In the genomic region with DNA sequence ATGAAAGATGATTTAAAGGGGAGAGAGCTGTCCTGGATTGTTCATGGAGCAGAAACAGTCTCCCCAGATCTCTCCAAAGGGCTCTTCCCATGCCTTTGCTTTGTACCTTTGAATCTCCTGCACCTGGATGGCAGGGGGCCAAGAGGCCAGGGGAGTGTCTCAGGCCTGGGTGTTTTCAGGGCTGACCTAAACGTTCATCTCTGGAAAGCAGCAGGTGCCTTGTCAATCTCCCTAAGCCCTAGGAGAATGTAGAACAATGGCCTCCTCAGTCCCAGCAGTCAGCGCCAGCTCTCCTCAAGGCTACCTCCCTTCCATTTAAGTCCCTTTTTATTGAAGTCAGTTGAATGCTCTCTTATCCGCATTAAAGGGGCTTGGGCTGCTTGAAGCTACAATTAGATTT, we compare ENCODE assay signal across 11 cellular contexts. TPM values are rescaled to one million over a fixed set of nuclear protein-coding genes. Genes with fewer than 3 reads are reported as not detected.
DNase-seq lines count a peak whose midpoint lies in the region; ATAC-seq, FAIRE-seq and TF ChIP-seq lines count a peak whose summit lies in the region.
"Had no signal": no experiment of that assay in that cellular context is flagged by ENCODE, and none has a peak within 500 bp of the region (broad histone marks: within the 10 kb centered on the region; RNA-seq: fewer than 3 reads in every experiment).

No MANE protein-coding gene starts in this region.

- H3K79me2 ChIP-seq in mesendoderm (ENCODE audit: control insufficient read depth, insufficient read depth, low read length), result no peaks in the 10 kb centered on the region

- H3K27ac ChIP-seq in WERI-Rb-1 (peak overlapping the region; percentile 58), mesendoderm (ENCODE audit: low read depth, low read length) (no peak overlapping the region)
- H3K27ac ChIP-seq: neutrophil had no signal

- no peaks in the 10 kb centered on the region for H3K4me1 ChIP-seq in mesendoderm (ENCODE audit: control insufficient read depth, low read depth, low read length)

- no peak overlapping the region for H4K5ac ChIP-seq in mesendoderm (ENCODE audit: low read length)

- H2AK5ac ChIP-seq in mesendoderm (ENCODE audit: low read length), result no peak overlapping the region

- no peak overlapping the region for H3K4ac ChIP-seq in mesendoderm (ENCODE audit: low read depth, low read length)

- no peak overlapping the region for H2BK15ac ChIP-seq in mesendoderm (replicated peaks; ENCODE audit: low read depth)

- H4K8ac ChIP-seq in mesendoderm (ENCODE audit: low read depth, low read length), result no peak overlapping the region

- peak; percentile 40 for FAIRE-seq in GM12892 (lab: Jason Lieb, UNC)

- no peaks in the 10 kb centered on the region for H3K9me3 ChIP-seq in WERI-Rb-1 (ENCODE audit: severe bottlenecking)
- H3K9me3 ChIP-seq: Caco-2, neutrophil had no signal

- peak; percentile 4; the same call in 1 of the 2 replicates for TF ChIP-seq RAD21 in Ishikawa (IDR thresholded peaks at IDR 0.05; ENCODE audit: low read depth)

- H2BK5ac ChIP-seq in mesendoderm (ENCODE audit: low read length), result no peak overlapping the region

- no CpG with 5 or more reads among the region's 3 CpGs for WGBS in mesendoderm (ENCODE audit: extremely low coverage, insufficient coverage, low lambda C conversion rate)

- H3K4me2 ChIP-seq in mesendoderm (ENCODE audit: low read length), result no peak overlapping the region

- DNase-seq in GM12892 (ENCODE audit: insufficient read length) (no peak), WERI-Rb-1 (peak; percentile 75), mesendoderm (peak; percentile 27), AG20443 (ENCODE audit: low spot score) (no peak), amniotic stem cell (lab: John Stamatoyannopoulos, UW) (no peak)
- DNase-seq in stimulated activated CD8-positive, alpha-beta memory T cell treated with anti-CD3 and anti-CD28 coated beads, Interleukin-4, amount 100 ng/mL, for 48 hours, result no peak
- DNase-seq: stimulated activated CD4-positive, alpha-beta T cell treated with anti-CD3 and anti-CD28 coated beads, Interleukin-4, amount 100 ng/mL, for 1 hour had no signal

- no peaks in the 10 kb centered on the region for H3K36me3 ChIP-seq in WERI-Rb-1
- H3K36me3 ChIP-seq in mesendoderm (ENCODE audit: control insufficient read depth, insufficient read depth, low read length), result no peaks in the 10 kb centered on the region
- H3K36me3 ChIP-seq: neutrophil had no signal

- no peak for TF ChIP-seq POLR2A in GM12892 (IDR thresholded peaks at IDR 0.05; ENCODE audit: low read depth, low read length)

- no peak overlapping the region for H3K18ac ChIP-seq in mesendoderm (ENCODE audit: low read length)

- H2BK120ac ChIP-seq in mesendoderm (ENCODE audit: low read depth, low read length), result no peak overlapping the region

- no peaks in the 10 kb centered on the region for H3K79me1 ChIP-seq in mesendoderm (ENCODE audit: low read length)

- no peak for TF ChIP-seq EP300 in Ishikawa (IDR thresholded peaks at IDR 0.05; ENCODE audit: borderline replicate concordance)

- no peak overlapping the region for H3K56ac ChIP-seq in mesendoderm (ENCODE audit: low read length)

- no peak overlapping the region for H3K23ac ChIP-seq in mesendoderm (ENCODE audit: low read length)

- H3K27me3 ChIP-seq in WERI-Rb-1 (ENCODE audit: insufficient read depth, low read depth, severe bottlenecking) (no peaks in the 10 kb centered on the region), mesendoderm (ENCODE audit: insufficient read depth, low read length, poor library complexity) (no peaks in the 10 kb centered on the region)
- H3K27me3 ChIP-seq: neutrophil had no signal

- no peak for TF ChIP-seq CTCF in WERI-Rb-1 (IDR thresholded peaks at IDR 0.05; ENCODE audit: low read depth, low read length)

- H3K9ac ChIP-seq in mesendoderm (ENCODE audit: low read length), result no peak overlapping the region

- no peak for ATAC-seq in HG03342 (IDR thresholded peaks at IDR 0.05; ENCODE audit: unreplicated experiment)

- no peak overlapping the region; the same call in 1 of the 2 replicates for H3K4me3 ChIP-seq in WERI-Rb-1 (ENCODE audit: low read depth, low read length)
- no peak overlapping the region for H3K4me3 ChIP-seq in mesendoderm (ENCODE audit: low read length)

TF ChIP-seq in Ishikawa, 13 proteins besides CTCF, POLR2A, EP300 and RAD21:
- TF ChIP-seq, protein P1, sequence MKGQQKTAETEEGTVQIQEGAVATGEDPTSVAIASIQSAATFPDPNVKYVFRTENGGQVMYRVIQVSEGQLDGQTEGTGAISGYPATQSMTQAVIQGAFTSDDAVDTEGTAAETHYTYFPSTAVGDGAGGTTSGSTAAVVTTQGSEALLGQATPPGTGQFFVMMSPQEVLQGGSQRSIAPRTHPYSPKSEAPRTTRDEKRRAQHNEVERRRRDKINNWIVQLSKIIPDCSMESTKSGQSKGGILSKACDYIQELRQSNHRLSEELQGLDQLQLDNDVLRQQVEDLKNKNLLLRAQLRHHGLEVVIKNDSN (IDR thresholded peaks at IDR 0.05), result no peak
- TF ChIP-seq TEAD4 (IDR thresholded peaks at IDR 0.05) (no peak), NFIC (IDR thresholded peaks at IDR 0.05) (peak; percentile 80), TCF12 (IDR thresholded peaks at IDR 0.05; ENCODE audit: low read depth) (peak; percentile 77), YY1 (IDR thresholded peaks at IDR 0.05; ENCODE audit: low read depth) (no peak), TAF1 (IDR thresholded peaks at IDR 0.05; ENCODE audit: low read depth) (no peak), FOXM1 (IDR thresholded peaks at IDR 0.05; ENCODE audit: borderline replicate concordance, low read depth) (no peak), CREB1 (IDR thresholded peaks at IDR 0.05; ENCODE audit: low read depth) (no peak)

RNA-seq across cellular contexts. Expression of a gene that starts 31.2 kb away (rescaled TPM):
- polyA plus RNA-seq in GM12892 (2012; ENCODE audit: missing spikeins), result not detected
- polyA plus RNA-seq in mesendoderm (2013, experiment 1 of 2), result 12.0 TPM
- polyA plus RNA-seq in mesendoderm (2013, experiment 2 of 2), result 11.4 TPM

Comparison
In these comparisons a context has a peak if more than half of its experiments do, and no peak if none do; other contexts are left out.
1. DNase-seq: peak in WERI-Rb-1 (single experiment) and mesendoderm (single experiment); none in GM12892 (single experiment), AG20443 (single experiment), stimulated activated CD8-positive, alpha-beta memory T cell treated with anti-CD3 and anti-CD28 coated beads, Interleukin-4, amount 100 ng/mL, for 48 hours (single experiment) and amniotic stem cell (single experiment).